Comparison of ENCODE assay signal across 11 cellular contexts in genomic region chr12:79409562-79409961, GRCh38.
DNase-seq lines count a peak whose midpoint lies in the region; ATAC-seq and TF ChIP-seq lines count a peak whose summit lies in the region.
"Had no signal": no experiment of that assay in that cellular context is flagged by ENCODE, and none has a peak within 500 bp of the region (broad histone marks: within the 10 kb centered on the region; RNA-seq: fewer than 3 reads in every experiment).

No MANE protein-coding gene starts in this region.

- ATAC-seq in Right ventricle myocardium superior (ENCODE audit: poor library complexity): no peak
- ATAC-seq: K562 had no signal

- peak overlapping the region; percentile 21 for H3K27ac ChIP-seq in HUES48 (ENCODE audit: low read depth, low read length)
- H3K27ac ChIP-seq in uterus: peak overlapping the region; percentile 77 to 89
- H3K27ac ChIP-seq: neutrophil had no signal

- peak overlapping the region; percentile 42; the same call in 1 of the 2 replicates for H3K9ac ChIP-seq in HUES48 (ENCODE audit: low read depth, low read length)

- TF ChIP-seq POLR2A in uterus (IDR thresholded peaks at IDR 0.05): no peak

- DNase-seq in cardiac fibroblast (ENCODE audit: low read depth in 2 of 2) (peak; percentile 81 to 90), kidney glomerular epithelial cell (lab: John Stamatoyannopoulos, UW) (peak; percentile 44), uterus (peak in 1 of 2 donors; percentile 55), NCI-H187 treated with DMSO at 0.1 percent for 48 hours (lab: John Stamatoyannopoulos, UW) (no peak), Right ventricle myocardium superior (no peak), 8988T (no peak)
- DNase-seq: DND-41, NCI-H345 had no signal

- TF ChIP-seq CTCF in cardiac fibroblast (IDR thresholded peaks at IDR 0.05; ENCODE audit: low read depth, low read length) (no peak), uterus (IDR thresholded peaks at IDR 0.05) (no peak)

- H3K4me1 ChIP-seq in HUES48 (ENCODE audit: control insufficient read depth, insufficient read depth, low read length) (peaks cover 30% of the 10 kb centered on the region), uterus (peaks cover 0 to 4% of the 10 kb centered on the region in 2 donors)

- H3K4me3 ChIP-seq in HUES48 (ENCODE audit: low read depth, low read length) (no peak overlapping the region), cardiac fibroblast (replicated peaks in 1 of 2; ENCODE audit: low read depth in 2 of 2, low read length in 2 of 2) (no peak overlapping the region), uterus (no peak overlapping the region)
- H3K4me3 ChIP-seq: K562 had no signal

- H3K27me3 ChIP-seq in HUES48 (ENCODE audit: control insufficient read depth, insufficient read depth, low read length) (no peaks in the 10 kb centered on the region), uterus (no peaks in the 10 kb centered on the region)
- H3K27me3 ChIP-seq: neutrophil had no signal

- intact Hi-C loops in uterus (cut with DNase I; ENCODE audit: low total_unique reads) (no loop called here), Right ventricle myocardium superior (cut with DNase I) (no loop called here)

- H3K36me3 ChIP-seq in HUES48 (ENCODE audit: control insufficient read depth, insufficient read depth, low read length) (no peaks in the 10 kb centered on the region), uterus (no peaks in the 10 kb centered on the region)
- H3K36me3 ChIP-seq: neutrophil had no signal

- H3K9me3 ChIP-seq in HUES48 (ENCODE audit: control insufficient read depth, insufficient read depth, low read length) (no peaks in the 10 kb centered on the region), uterus (no peaks in the 10 kb centered on the region)
- H3K9me3 ChIP-seq: neutrophil had no signal

Comparison
In these comparisons a context has a peak if more than half of its experiments do, and no peak if none do; other contexts are left out.
1. DNase-seq: peak in cardiac fibroblast (2 of 2) and kidney glomerular epithelial cell (single experiment); none in NCI-H187 treated with DMSO at 0.1 percent for 48 hours (single experiment), Right ventricle myocardium superior (single experiment) and 8988T (single experiment).